Comparison of ENCODE assay signal across 1 cellular context in the genomic region with DNA sequence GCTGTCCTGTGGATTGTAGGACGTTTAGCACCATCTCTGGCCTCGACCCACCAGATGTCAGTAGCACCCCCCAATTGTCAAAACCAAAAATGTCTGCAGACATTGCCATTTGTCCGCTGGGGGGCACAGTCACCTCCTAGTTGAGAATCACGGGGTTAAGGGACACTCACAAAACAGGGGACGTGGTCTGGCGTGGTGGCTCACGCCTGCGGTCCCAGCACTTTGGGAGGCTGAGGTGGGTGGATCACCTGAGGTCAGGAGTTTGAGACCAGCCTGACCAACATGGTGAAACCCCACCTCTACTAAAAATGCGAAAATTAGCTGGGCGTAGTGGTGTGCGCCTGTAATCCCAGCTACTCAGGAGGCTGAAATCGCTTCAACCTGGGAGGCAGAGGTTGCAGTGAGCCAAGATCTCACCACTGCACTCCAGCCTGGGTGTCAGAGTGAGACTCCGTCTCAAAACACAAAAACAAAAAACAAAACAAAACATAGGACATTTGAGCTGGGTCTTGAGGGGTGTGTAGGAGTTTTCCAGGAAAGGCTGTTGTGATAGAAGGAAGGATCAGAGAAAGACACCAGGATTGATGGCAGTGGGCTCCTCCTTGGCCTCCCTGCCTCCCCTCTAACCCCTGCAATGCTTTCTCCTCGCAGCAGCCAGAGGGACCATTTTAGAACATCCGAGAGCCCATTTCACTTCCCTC.
TF ChIP-seq lines count a peak whose summit lies in the region.

No MANE protein-coding gene starts in this region.

TF ChIP-seq in SK-N-SH, 30 proteins besides CTCF, POLR2A, EP300 and RAD21 (continued from another document):
- TF ChIP-seq CHD2 (IDR thresholded peaks at IDR 0.05; ENCODE audit: low read length, partially characterized antibody) (no peak), TCF12 (IDR thresholded peaks at IDR 0.05) (no peak)
